In the genomic region with DNA sequence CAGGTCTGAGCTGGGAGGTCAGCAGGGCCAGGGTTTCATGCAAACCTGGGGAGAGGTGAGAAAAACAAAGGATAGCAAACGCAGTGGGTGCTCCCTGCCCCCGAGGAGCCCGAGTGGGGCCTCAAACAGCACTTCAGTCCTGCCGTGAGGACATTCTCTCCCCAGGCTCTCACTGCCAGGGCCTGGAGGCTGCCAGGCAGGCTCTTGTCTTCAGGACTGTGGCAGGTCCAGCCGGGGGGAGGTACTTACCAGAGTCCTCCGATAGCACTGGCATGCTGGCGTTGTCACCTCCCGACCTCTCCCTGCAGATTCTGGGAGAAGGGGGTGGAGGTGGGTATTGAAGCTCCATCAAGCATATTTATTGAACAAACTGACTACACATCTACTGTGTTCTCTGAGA, we compare ENCODE assay signal across 14 cellular contexts. TPM values are rescaled to one million over a fixed set of nuclear protein-coding genes. Genes with fewer than 3 reads are reported as not detected.
DNase-seq lines count a peak whose midpoint lies in the region; ATAC-seq and TF ChIP-seq lines count a peak whose summit lies in the region.
"Had no signal": no experiment of that assay in that cellular context is flagged by ENCODE, and none has a peak within 500 bp of the region (broad histone marks: within the 10 kb centered on the region; RNA-seq: fewer than 3 reads in every experiment).

No MANE protein-coding gene starts in this region.

- H3K79me2 ChIP-seq in hepatocyte, result no peaks in the 10 kb centered on the region

- H3K27me3 ChIP-seq in hepatocyte (no peaks in the 10 kb centered on the region), suprapubic skin (no peaks in the 10 kb centered on the region)

- TF ChIP-seq EP300 in suprapubic skin (IDR thresholded peaks at IDR 0.05), result no peak

- ATAC-seq in activated T-cell treated with anti-CD3 and anti-CD28 coated beads, Interleukin-2, amount 50 U/mL, for 72 hours (replicated peaks in 1 of 2), result no peak
- ATAC-seq in HG03095 (IDR thresholded peaks at IDR 0.05; ENCODE audit: unreplicated experiment) (no peak), GM19035 (IDR thresholded peaks at IDR 0.05; ENCODE audit: unreplicated experiment) (no peak), GM21515 (IDR thresholded peaks at IDR 0.05; ENCODE audit: unreplicated experiment) (no peak)

- peaks cover 40% of the 10 kb centered on the region for H3K27me3 Mint-ChIP-seq in activated T-cell treated with anti-CD3 and anti-CD28 coated beads, Interleukin-2, amount 50 U/mL, for 72 hours (ENCODE audit: low read depth)
- H3K27me3 Mint-ChIP-seq in activated T-helper 2 cell treated with anti-CD3 and anti-CD28 coated beads, Interferon-gamma antibody, Interleukin-2, Interleukin-4, amounts not matched to agents 10 μg/mL and 5 μg/mL and 100 μg/mL, durations not matched to agents 14 hours and 24 hours and 36 hours (ENCODE audit: low read depth), result peaks cover 51% of the 10 kb centered on the region

- no peaks in the 10 kb centered on the region for H3K9me3 Mint-ChIP-seq in activated T-cell treated with anti-CD3 and anti-CD28 coated beads, Interleukin-2, amount 50 U/mL, for 72 hours
- H3K9me3 Mint-ChIP-seq in activated T-helper 2 cell treated with anti-CD3 and anti-CD28 coated beads, Interferon-gamma antibody, Interleukin-2, Interleukin-4, amounts not matched to agents 10 μg/mL and 5 μg/mL and 100 μg/mL, durations not matched to agents 14 hours and 24 hours and 36 hours, result peaks cover 3% of the 10 kb centered on the region
- H3K9me3 Mint-ChIP-seq: activated CD4-positive, alpha-beta memory T cell treated with anti-CD3 and anti-CD28 coated beads, Interleukin-2, amount 10 ng/mL, durations not matched to agents 7 days and 5 days had no signal

- intact Hi-C loops in activated T-helper 2 cell treated with anti-CD3 and anti-CD28 coated beads, Interferon-gamma antibody, Interleukin-2, Interleukin-4, amounts not matched to agents 10 μg/mL and 5 μg/mL and 100 μg/mL, durations not matched to agents 14 hours and 24 hours and 36 hours (cut with micrococcal nuclease), result no loop called here

- TF ChIP-seq CTCF in hepatocyte (IDR thresholded peaks at IDR 0.05; ENCODE audit: poor library complexity) (no peak), suprapubic skin (IDR thresholded peaks at IDR 0.05) (no peak)

- peak overlapping the region; percentile 99 for H3K4me2 ChIP-seq in hepatocyte

- no peaks in the 10 kb centered on the region for H3K9me2 ChIP-seq in hepatocyte (replicated peaks; ENCODE audit: insufficient read depth)

- TF ChIP-seq POLR2A in suprapubic skin (IDR thresholded peaks at IDR 0.05), result no peak

- DNase-seq in activated T-cell treated with anti-CD3 and anti-CD28 coated beads, Interleukin-2, amount 50 U/mL, for 72 hours, result no peak
- DNase-seq in activated T-cell treated with anti-CD3 and anti-CD28 coated beads, Interleukin-2, amount 50 U/mL, for 48 hours, result no peak
- no peak for DNase-seq in activated T-helper 2 cell treated with anti-CD3 and anti-CD28 coated beads, Interferon-gamma antibody, Interleukin-2, Interleukin-4, amounts not matched to agents 10 μg/mL and 5 μg/mL and 100 μg/mL, durations not matched to agents 14 hours and 24 hours and 36 hours (ENCODE audit: low spot score)
- no peak for DNase-seq in hepatocyte (ENCODE audit: low spot score)
- no peak for DNase-seq in suprapubic skin (ENCODE audit: low spot score in 2 of 2)
- DNase-seq: activated CD4-positive, alpha-beta memory T cell treated with anti-CD3 and anti-CD28 coated beads, Interleukin-2, amount 10 ng/mL, durations not matched to agents 7 days and 5 days; GOT3; NCI-H345; SHP77 treated with DMSO at 0.1 percent for 48 hours; stimulated activated naive CD4-positive, alpha-beta T cell had no signal

- no peaks in the 10 kb centered on the region for H3K9me3 ChIP-seq in hepatocyte (ENCODE audit: low read depth)
- H3K9me3 ChIP-seq in suprapubic skin, result no peaks in the 10 kb centered on the region

- H3K4me1 Mint-ChIP-seq in activated T-cell treated with anti-CD3 and anti-CD28 coated beads, Interleukin-2, amount 50 U/mL, for 72 hours (ENCODE audit: low read depth), result peaks cover 27% of the 10 kb centered on the region
- peaks cover 13% of the 10 kb centered on the region for H3K4me1 Mint-ChIP-seq in activated T-helper 2 cell treated with anti-CD3 and anti-CD28 coated beads, Interferon-gamma antibody, Interleukin-2, Interleukin-4, amounts not matched to agents 10 μg/mL and 5 μg/mL and 100 μg/mL, durations not matched to agents 14 hours and 24 hours and 36 hours (ENCODE audit: low read depth)

- H3K4me3 Mint-ChIP-seq in activated T-cell treated with anti-CD3 and anti-CD28 coated beads, Interleukin-2, amount 50 U/mL, for 72 hours, result peak overlapping the region; percentile 34 to 69
- H3K4me3 Mint-ChIP-seq in activated T-helper 2 cell treated with anti-CD3 and anti-CD28 coated beads, Interferon-gamma antibody, Interleukin-2, Interleukin-4, amounts not matched to agents 10 μg/mL and 5 μg/mL and 100 μg/mL, durations not matched to agents 14 hours and 24 hours and 36 hours (ENCODE audit: low read depth), result peak overlapping the region; percentile 59

- H3K36me3 ChIP-seq in hepatocyte (replicated peaks; ENCODE audit: insufficient read depth, low read depth), result no peaks in the 10 kb centered on the region
- peaks cover 13% of the 10 kb centered on the region for H3K36me3 ChIP-seq in suprapubic skin

- no peaks in the 10 kb centered on the region for H4K20me1 ChIP-seq in hepatocyte (ENCODE audit: insufficient read depth, poor library complexity, severe bottlenecking)

- H3K4me1 ChIP-seq in hepatocyte (ENCODE audit: insufficient read depth) (peaks cover 7% of the 10 kb centered on the region), suprapubic skin (peaks cover 21% of the 10 kb centered on the region)

- H2AFZ ChIP-seq in hepatocyte, result no peak overlapping the region

- H3K27ac ChIP-seq in hepatocyte, result no peak overlapping the region
- no peak overlapping the region for H3K27ac ChIP-seq in suprapubic skin

- peaks cover 0 to 5% of the 10 kb centered on the region in 2 donors for H3K36me3 Mint-ChIP-seq in activated T-cell treated with anti-CD3 and anti-CD28 coated beads, Interleukin-2, amount 50 U/mL, for 72 hours (ENCODE audit: insufficient read depth in 2 of 2)
- no peaks in the 10 kb centered on the region for H3K36me3 Mint-ChIP-seq in activated T-helper 2 cell treated with anti-CD3 and anti-CD28 coated beads, Interferon-gamma antibody, Interleukin-2, Interleukin-4, amounts not matched to agents 10 μg/mL and 5 μg/mL and 100 μg/mL, durations not matched to agents 14 hours and 24 hours and 36 hours (ENCODE audit: low read depth)

- no peak overlapping the region for H3K4me3 ChIP-seq in hepatocyte
- H3K4me3 ChIP-seq in suprapubic skin, result peak overlapping the region; percentile 73

- WGBS in hepatocyte (ENCODE audit: low lambda C conversion rate, missing lambda C conversion rate), result 66% methylated on average over 8 of the region's 8 CpGs
- WGBS in suprapubic skin, result 83% methylated on average over 4 of the region's 8 CpGs

- H3K27ac Mint-ChIP-seq in activated T-cell treated with anti-CD3 and anti-CD28 coated beads, Interleukin-2, amount 50 U/mL, for 72 hours, result no peak overlapping the region
- no peak overlapping the region for H3K27ac Mint-ChIP-seq in activated T-helper 2 cell treated with anti-CD3 and anti-CD28 coated beads, Interferon-gamma antibody, Interleukin-2, Interleukin-4, amounts not matched to agents 10 μg/mL and 5 μg/mL and 100 μg/mL, durations not matched to agents 14 hours and 24 hours and 36 hours
- H3K27ac Mint-ChIP-seq: activated CD4-positive, alpha-beta memory T cell treated with anti-CD3 and anti-CD28 coated beads, Interleukin-2, amount 10 ng/mL, durations not matched to agents 7 days and 5 days had no signal

RNA-seq across cellular contexts. Expression of gene MPP3, which starts 1.3 kb away (rescaled TPM):
- not detected for total RNA-seq in activated T-cell treated with anti-CD3 and anti-CD28 coated beads, Interleukin-2, amount 50 U/mL, for 72 hours
- total RNA-seq in activated T-helper 2 cell treated with anti-CD3 and anti-CD28 coated beads, Interferon-gamma antibody, Interleukin-2, Interleukin-4, amounts not matched to agents 10 μg/mL and 5 μg/mL and 100 μg/mL, durations not matched to agents 14 hours and 24 hours and 36 hours, result 0.14 and 0.21 TPM in 2 replicates
- total RNA-seq in hepatocyte (2.1 and 3.2 TPM in 2 replicates), suprapubic skin (1 to 10 TPM; 5.4 to 8.0 (median 5.9) TPM)
- polyA plus RNA-seq in hepatocyte, result 5.1 and 10.9 TPM in 2 replicates
- total RNA-seq: activated CD4-positive, alpha-beta memory T cell treated with anti-CD3 and anti-CD28 coated beads, Interleukin-2, amount 10 ng/mL, durations not matched to agents 7 days and 5 days had no signal

RNA-seq across cellular contexts. Expression of gene CD300LG, which starts 15.3 kb away (rescaled TPM):
- total RNA-seq in activated T-cell treated with anti-CD3 and anti-CD28 coated beads, Interleukin-2, amount 50 U/mL, for 72 hours, result not detected
- not detected in 2 replicates for total RNA-seq in activated T-helper 2 cell treated with anti-CD3 and anti-CD28 coated beads, Interferon-gamma antibody, Interleukin-2, Interleukin-4, amounts not matched to agents 10 μg/mL and 5 μg/mL and 100 μg/mL, durations not matched to agents 14 hours and 24 hours and 36 hours
- not detected in 2 replicates for total RNA-seq in hepatocyte
- polyA plus RNA-seq in hepatocyte, result not detected in 2 replicates
- total RNA-seq in suprapubic skin, result 10 to 100 TPM in 2 of 4 donors, 1 to 10 TPM in 2; 6.8 to 21.4 (median 9.5) TPM
- total RNA-seq: activated CD4-positive, alpha-beta memory T cell treated with anti-CD3 and anti-CD28 coated beads, Interleukin-2, amount 10 ng/mL, durations not matched to agents 7 days and 5 days; M059J had no signal

RNA-seq across cellular contexts. Expression of gene CFAP97D1, which starts 51.4 kb away (rescaled TPM):
- not detected for total RNA-seq in activated T-cell treated with anti-CD3 and anti-CD28 coated beads, Interleukin-2, amount 50 U/mL, for 72 hours
- not detected in 2 replicates for total RNA-seq in activated T-helper 2 cell treated with anti-CD3 and anti-CD28 coated beads, Interferon-gamma antibody, Interleukin-2, Interleukin-4, amounts not matched to agents 10 μg/mL and 5 μg/mL and 100 μg/mL, durations not matched to agents 14 hours and 24 hours and 36 hours
- total RNA-seq in hepatocyte (0.10 TPM in 1 of 2 replicates, not detected in the other), suprapubic skin (under 1 TPM in 3 of 4 donors, not detected in 1; 0.10 to 0.48 (median 0.13) TPM)
- not detected in 2 replicates for polyA plus RNA-seq in hepatocyte
- total RNA-seq: activated CD4-positive, alpha-beta memory T cell treated with anti-CD3 and anti-CD28 coated beads, Interleukin-2, amount 10 ng/mL, durations not matched to agents 7 days and 5 days; M059J had no signal

RNA-seq across cellular contexts. Expression of gene DUSP3, which starts 52.9 kb away (rescaled TPM):
- 10 to 100 TPM in 1 of 2 donors, 1 to 10 TPM in 1; 9.2 to 11.0 TPM for total RNA-seq in activated T-cell treated with anti-CD3 and anti-CD28 coated beads, Interleukin-2, amount 50 U/mL, for 72 hours
- total RNA-seq in activated T-helper 2 cell treated with anti-CD3 and anti-CD28 coated beads, Interferon-gamma antibody, Interleukin-2, Interleukin-4, amounts not matched to agents 10 μg/mL and 5 μg/mL and 100 μg/mL, durations not matched to agents 14 hours and 24 hours and 36 hours, result 12.6 and 14.8 TPM in 2 replicates
- total RNA-seq in hepatocyte (76.8 and 79.3 TPM in 2 replicates), suprapubic skin (10 to 100 TPM; 34.8 to 48.5 (median 42.7) TPM)
- 65.5 and 73.8 TPM in 2 replicates for polyA plus RNA-seq in hepatocyte
